10 cellular contexts compared by ENCODE assay signal in genomic region chr3:129016366-129016724, GRCh38. TPM values are rescaled to one million over a fixed set of nuclear protein-coding genes. Genes with fewer than 3 reads are reported as not detected.
DNase-seq lines count a peak whose midpoint lies in the region; ATAC-seq, FAIRE-seq and TF ChIP-seq lines count a peak whose summit lies in the region.
"Had no signal": no experiment of that assay in that cellular context is flagged by ENCODE, and none has a peak within 500 bp of the region (broad histone marks: within the 10 kb centered on the region; RNA-seq: fewer than 3 reads in every experiment).

No MANE protein-coding gene starts in this region.

- intact Hi-C loops in Right ventricle myocardium inferior (cut with DNase I) (no loop called here), cardiac septum (cut with DNase I) (no loop called here), HepG2 (cut with micrococcal nuclease; ENCODE audit: unreplicated experiment) (loop anchor here (1.0 kb wide), 1 partner anchor 46 kb away; no protein-coding TSS in a partner anchor)
- intact Hi-C loops in activated T-helper 2 cell treated with anti-CD3 and anti-CD28 coated beads, Interferon-gamma antibody, Interleukin-2, Interleukin-4, amounts not matched to agents 10 μg/mL and 5 μg/mL and 100 μg/mL, durations not matched to agents 14 hours and 24 hours and 36 hours (cut with micrococcal nuclease): loop anchor here (1.0 kb wide), 1 partner anchor 11 kb away; no protein-coding TSS in a partner anchor

- ATAC-seq in Right ventricle myocardium inferior (no peak), HepG2 (peak; percentile 78), GM18861 (IDR thresholded peaks at IDR 0.05; ENCODE audit: unreplicated experiment) (no peak)

- H3K27me3 ChIP-seq in HepG2 (ENCODE audit: control insufficient read depth in 1 of 2, insufficient read depth in 2 of 2, low read length in 2 of 2): peaks cover 2 to 48% of the 10 kb centered on the region in 2 experiments; a peak in 4 of 5 replicates
- no peaks in the 10 kb centered on the region for H3K27me3 ChIP-seq in subcutaneous abdominal adipose tissue (ENCODE audit: control insufficient read depth in 5 of 5, insufficient read depth in 4 of 5, low read length in 5 of 5)

- H3K79me2 ChIP-seq in HepG2 (ENCODE audit: insufficient read depth, low read length): no peaks in the 10 kb centered on the region

- in situ Hi-C loops in HepG2 (cut with HindIII; ENCODE audit: extremely low pct_ligation_motif_present, low pct_unique_long_range_greater_than_20kb): no loop called here

- CTCF ChIA-PET in HepG2 (lab: Yijun Ruan, JAX; ENCODE audit: low intra/inter-chr PET ratio, low total read pairs): no interaction called here

- DNase-seq in Right ventricle myocardium inferior (ENCODE audit: missing footprints) (peak; percentile 15), cardiac septum (ENCODE audit: low spot score) (no peak), NOMO-1 treated with DMSO at 0.1 percent for 48 hours (lab: John Stamatoyannopoulos, UW; ENCODE audit: unreplicated experiment) (peak; percentile 93), HepG2 (ENCODE audit: low spot score) (peak; percentile 39), GM12891 (ENCODE audit: insufficient read length, low spot score) (no peak)
- no peak for DNase-seq in activated T-helper 2 cell treated with anti-CD3 and anti-CD28 coated beads, Interferon-gamma antibody, Interleukin-2, Interleukin-4, amounts not matched to agents 10 μg/mL and 5 μg/mL and 100 μg/mL, durations not matched to agents 14 hours and 24 hours and 36 hours (ENCODE audit: low spot score)

- TF ChIP-seq CTCF in HepG2 (CRISPR knock-in tag; IDR thresholded peaks at IDR 0.05): peak; percentile 15

- H3K27ac ChIP-seq in HepG2 (ENCODE audit: extremely low read length, insufficient read depth, low read length) (no peak overlapping the region), subcutaneous abdominal adipose tissue (ENCODE audit: low read depth, low read length) (peak overlapping the region; percentile 41)

- H3K9me3 ChIP-seq in HepG2 (ENCODE audit: low read length): no peaks in the 10 kb centered on the region
- H3K9me3 ChIP-seq in subcutaneous abdominal adipose tissue (ENCODE audit: control insufficient read depth in 5 of 5, low read length in 5 of 5): no peaks in the 10 kb centered on the region

- H3K4me2 ChIP-seq in HepG2 (ENCODE audit: low read depth, low read length): no peak overlapping the region

- no TSS peak for BruUV-seq in HepG2 (replicated peaks; lab: Mats Ljungman, UMichigan)

- 3% methylated on average over 4 of the region's 6 CpGs for WGBS in HepG2 (ENCODE audit: low lambda C conversion rate)

- H3K4me1 ChIP-seq in HepG2 (ENCODE audit: insufficient read depth, low read length) (peaks cover 32% of the 10 kb centered on the region), subcutaneous abdominal adipose tissue (ENCODE audit: control insufficient read depth in 5 of 5, insufficient read depth in 5 of 5, low read length in 5 of 5) (peaks cover 5 to 44% (median 20%) of the 10 kb centered on the region in 5 donors)

- peaks cover 26% of the 10 kb centered on the region for H3K4me1 Mint-ChIP-seq in activated T-helper 2 cell treated with anti-CD3 and anti-CD28 coated beads, Interferon-gamma antibody, Interleukin-2, Interleukin-4, amounts not matched to agents 10 μg/mL and 5 μg/mL and 100 μg/mL, durations not matched to agents 14 hours and 24 hours and 36 hours (ENCODE audit: low read depth)

- FAIRE-seq in HepG2 (lab: Jason Lieb, UNC) (no peak), GM12891 (lab: Jason Lieb, UNC) (no peak)
- FAIRE-seq: TTC549 had no signal

- peak overlapping the region; percentile 34 for H3K4me3 Mint-ChIP-seq in activated T-helper 2 cell treated with anti-CD3 and anti-CD28 coated beads, Interferon-gamma antibody, Interleukin-2, Interleukin-4, amounts not matched to agents 10 μg/mL and 5 μg/mL and 100 μg/mL, durations not matched to agents 14 hours and 24 hours and 36 hours (ENCODE audit: low read depth)
- H3K4me3 Mint-ChIP-seq: neural crest cell had no signal

- H3K36me3 ChIP-seq in HepG2 (replicated peaks in 1 of 2; ENCODE audit: control insufficient read depth in 1 of 2, insufficient read depth in 2 of 2, low read length in 2 of 2): no peaks in the 10 kb centered on the region
- H3K36me3 ChIP-seq in subcutaneous abdominal adipose tissue (ENCODE audit: control insufficient read depth in 5 of 5, insufficient read depth in 5 of 5, low read length in 5 of 5): no peaks in the 10 kb centered on the region

- TF ChIP-seq EP300 in HepG2 (IDR thresholded peaks at IDR 0.05; ENCODE audit: low read depth in 2 of 2, low read length in 2 of 2) (no peak), HepG2 (CRISPR knock-in tag; IDR thresholded peaks at IDR 0.05; ENCODE audit: borderline replicate concordance) (no peak)

- no peak overlapping the region for H3K4me3 ChIP-seq in HepG2 (replicated peaks in 1 of 3; ENCODE audit: insufficient read depth in 1 of 3, low read depth in 2 of 3, low read length in 3 of 3)
- peak overlapping the region in 2 of 5 donors; percentile 10 to 17 for H3K4me3 ChIP-seq in subcutaneous abdominal adipose tissue (ENCODE audit: low read depth in 1 of 5, low read length in 5 of 5)

- peak overlapping the region; percentile 95 for H3K27ac Mint-ChIP-seq in activated T-helper 2 cell treated with anti-CD3 and anti-CD28 coated beads, Interferon-gamma antibody, Interleukin-2, Interleukin-4, amounts not matched to agents 10 μg/mL and 5 μg/mL and 100 μg/mL, durations not matched to agents 14 hours and 24 hours and 36 hours

- H3K27me3 Mint-ChIP-seq in activated T-helper 2 cell treated with anti-CD3 and anti-CD28 coated beads, Interferon-gamma antibody, Interleukin-2, Interleukin-4, amounts not matched to agents 10 μg/mL and 5 μg/mL and 100 μg/mL, durations not matched to agents 14 hours and 24 hours and 36 hours (ENCODE audit: low read depth): no peaks in the 10 kb centered on the region

- H2AFZ ChIP-seq in HepG2 (ENCODE audit: low read length): no peak overlapping the region

- TF ChIP-seq POLR2A in HepG2 (IDR thresholded peaks at IDR 0.05; ENCODE audit: insufficient read depth in 1 of 2, low read depth in 2 of 2, low read length in 2 of 2) (no peak), GM12891 (IDR thresholded peaks at IDR 0.05; ENCODE audit: low read depth, low read length) (no peak)

- no peak for TF ChIP-seq RAD21 in HepG2 (CRISPR knock-in tag; IDR thresholded peaks at IDR 0.05)

- no peaks in the 10 kb centered on the region for H3K9me3 Mint-ChIP-seq in activated T-helper 2 cell treated with anti-CD3 and anti-CD28 coated beads, Interferon-gamma antibody, Interleukin-2, Interleukin-4, amounts not matched to agents 10 μg/mL and 5 μg/mL and 100 μg/mL, durations not matched to agents 14 hours and 24 hours and 36 hours
- H3K9me3 Mint-ChIP-seq: neural crest cell had no signal

- H3K9ac ChIP-seq in HepG2 (ENCODE audit: insufficient read depth, low read depth, low read length): no peak overlapping the region
- H3K9ac ChIP-seq in subcutaneous abdominal adipose tissue (ENCODE audit: low read length in 5 of 5): peak overlapping the region in 1 of 5 donors; percentile 37

- H4K20me1 ChIP-seq in HepG2 (ENCODE audit: insufficient read depth, low read length): no peaks in the 10 kb centered on the region

- POLR2A ChIA-PET in HepG2 (lab: Yijun Ruan, JAX): interaction anchor here (1.0 kb wide), 1 partner anchor 12 kb away, joined by 3 read pairs; no protein-coding TSS in a partner anchor

- no peaks in the 10 kb centered on the region for H3K36me3 Mint-ChIP-seq in activated T-helper 2 cell treated with anti-CD3 and anti-CD28 coated beads, Interferon-gamma antibody, Interleukin-2, Interleukin-4, amounts not matched to agents 10 μg/mL and 5 μg/mL and 100 μg/mL, durations not matched to agents 14 hours and 24 hours and 36 hours (ENCODE audit: low read depth)

RNA-seq across cellular contexts. Expression of gene EFCC1, which starts 15.2 kb away (rescaled TPM):
- total RNA-seq in Right ventricle myocardium inferior (2.3 TPM), cardiac septum (1.7 TPM), HepG2 (2016; rRNA removed; fragmentation: Illumina TruSeq; extraction: Trizol) (not detected in 2 replicates)
- total RNA-seq in activated T-helper 2 cell treated with anti-CD3 and anti-CD28 coated beads, Interferon-gamma antibody, Interleukin-2, Interleukin-4, amounts not matched to agents 10 μg/mL and 5 μg/mL and 100 μg/mL, durations not matched to agents 14 hours and 24 hours and 36 hours: 0.11 and 0.32 TPM in 2 replicates
- total RNA-seq in HepG2 (2016; cell fraction: cytosol; rRNA removed; fragmentation: Illumina TruSeq; extraction: Trizol; ENCODE audit: low read depth): not detected in 2 replicates
- not detected in 2 replicates for total RNA-seq in HepG2 (2016; cell fraction: insoluble cytoplasmic fraction; rRNA removed; fragmentation: Illumina TruSeq; extraction: Trizol)
- total RNA-seq in HepG2 (2016; cell fraction: membrane; rRNA removed; fragmentation: Illumina TruSeq; extraction: Trizol): not detected in 2 replicates
- not detected in 2 replicates for total RNA-seq in HepG2 (2016; cell fraction: nucleus; rRNA removed; fragmentation: Illumina TruSeq; extraction: Trizol)
- 0.03 TPM in 1 of 2 replicates, not detected in the other for polyA plus RNA-seq in HepG2 (2011; rRNA removed)
- polyA plus RNA-seq in HepG2 (2011; cell fraction: cytosol; rRNA removed): 0.03 TPM in 1 of 2 replicates, not detected in the other
- polyA plus RNA-seq in HepG2 (2011; cell fraction: nucleus; rRNA removed): 0.08 TPM in 1 of 2 replicates, not detected in the other
- polyA plus RNA-seq in HepG2 (2012): not detected in 2 replicates
- not detected in 2 replicates for polyA plus RNA-seq in HepG2 (2016; cell fraction: cytosol; fragmentation: Illumina TruSeq; extraction: Trizol; ENCODE audit: low read depth)
- polyA plus RNA-seq in HepG2 (2016; cell fraction: insoluble cytoplasmic fraction; fragmentation: Illumina TruSeq; extraction: Trizol; ENCODE audit: low read depth): not detected in 2 replicates
- polyA plus RNA-seq in HepG2 (2016; cell fraction: membrane; fragmentation: Illumina TruSeq; extraction: Trizol; ENCODE audit: low read depth): not detected in 2 replicates
- not detected in 2 replicates for polyA plus RNA-seq in HepG2 (2016; cell fraction: nucleus; fragmentation: Illumina TruSeq; extraction: Trizol; ENCODE audit: insufficient read depth, low read depth)
- polyA minus RNA-seq in HepG2 (2011; rRNA and poly(A)+ RNA removed; ENCODE audit: low replicate concordance): not detected in 2 replicates
- polyA minus RNA-seq in HepG2 (2011; cell fraction: cytosol; rRNA and poly(A)+ RNA removed): not detected in 2 replicates
- not detected in 2 replicates for polyA minus RNA-seq in HepG2 (2011; cell fraction: nucleus; rRNA and poly(A)+ RNA removed)
- not detected for polyA plus RNA-seq in GM12891 (2012; ENCODE audit: low read depth, missing spikeins)

RNA-seq across cellular contexts. Expression of gene CFAP92, which starts 22.5 kb away (rescaled TPM):
- total RNA-seq in Right ventricle myocardium inferior (0.49 TPM), cardiac septum (0.27 TPM), HepG2 (2016; rRNA removed; fragmentation: Illumina TruSeq; extraction: Trizol) (0.45 and 0.46 TPM in 2 replicates)
- total RNA-seq in activated T-helper 2 cell treated with anti-CD3 and anti-CD28 coated beads, Interferon-gamma antibody, Interleukin-2, Interleukin-4, amounts not matched to agents 10 μg/mL and 5 μg/mL and 100 μg/mL, durations not matched to agents 14 hours and 24 hours and 36 hours: 0.37 TPM in 1 of 2 replicates, not detected in the other
- total RNA-seq in HepG2 (2016; cell fraction: cytosol; rRNA removed; fragmentation: Illumina TruSeq; extraction: Trizol; ENCODE audit: low read depth): 1.1 and 1.3 TPM in 2 replicates
- total RNA-seq in HepG2 (2016; cell fraction: insoluble cytoplasmic fraction; rRNA removed; fragmentation: Illumina TruSeq; extraction: Trizol): 0.13 and 0.54 TPM in 2 replicates
- 1.2 and 1.5 TPM in 2 replicates for total RNA-seq in HepG2 (2016; cell fraction: membrane; rRNA removed; fragmentation: Illumina TruSeq; extraction: Trizol)
- total RNA-seq in HepG2 (2016; cell fraction: nucleus; rRNA removed; fragmentation: Illumina TruSeq; extraction: Trizol): 0.38 TPM in 1 of 2 replicates, not detected in the other
- polyA plus RNA-seq in HepG2 (2011; rRNA removed): 0.18 and 0.20 TPM in 2 replicates
- 0.13 TPM in 2 replicates for polyA plus RNA-seq in HepG2 (2011; cell fraction: cytosol; rRNA removed)
- polyA plus RNA-seq in HepG2 (2011; cell fraction: nucleus; rRNA removed): 0.09 TPM in 1 of 2 replicates, not detected in the other
- 0.40 and 0.64 TPM in 2 replicates for polyA plus RNA-seq in HepG2 (2012)
- polyA plus RNA-seq in HepG2 (2016; cell fraction: cytosol; fragmentation: Illumina TruSeq; extraction: Trizol; ENCODE audit: low read depth): 1.2 and 2.4 TPM in 2 replicates
- polyA plus RNA-seq in HepG2 (2016; cell fraction: insoluble cytoplasmic fraction; fragmentation: Illumina TruSeq; extraction: Trizol; ENCODE audit: low read depth): 0.73 and 1.0 TPM in 2 replicates
- 1.4 and 1.6 TPM in 2 replicates for polyA plus RNA-seq in HepG2 (2016; cell fraction: membrane; fragmentation: Illumina TruSeq; extraction: Trizol; ENCODE audit: low read depth)
- 0.68 and 1.4 TPM in 2 replicates for polyA plus RNA-seq in HepG2 (2016; cell fraction: nucleus; fragmentation: Illumina TruSeq; extraction: Trizol; ENCODE audit: insufficient read depth, low read depth)
- polyA minus RNA-seq in HepG2 (2011; rRNA and poly(A)+ RNA removed; ENCODE audit: low replicate concordance): not detected in 2 replicates
- 0.09 TPM in 1 of 2 replicates, not detected in the other for polyA minus RNA-seq in HepG2 (2011; cell fraction: cytosol; rRNA and poly(A)+ RNA removed)
- polyA minus RNA-seq in HepG2 (2011; cell fraction: nucleus; rRNA and poly(A)+ RNA removed): 0.12 TPM in 1 of 2 replicates, not detected in the other
- polyA plus RNA-seq in GM12891 (2012; ENCODE audit: low read depth, missing spikeins): 0.08 TPM

RNA-seq across cellular contexts. Expression of gene GP9, which starts 44.2 kb away (rescaled TPM):
- total RNA-seq in Right ventricle myocardium inferior (not detected), cardiac septum (0.27 TPM), HepG2 (2016; rRNA removed; fragmentation: Illumina TruSeq; extraction: Trizol) (not detected in 2 replicates)
- not detected in 2 replicates for total RNA-seq in activated T-helper 2 cell treated with anti-CD3 and anti-CD28 coated beads, Interferon-gamma antibody, Interleukin-2, Interleukin-4, amounts not matched to agents 10 μg/mL and 5 μg/mL and 100 μg/mL, durations not matched to agents 14 hours and 24 hours and 36 hours
- total RNA-seq in HepG2 (2016; cell fraction: cytosol; rRNA removed; fragmentation: Illumina TruSeq; extraction: Trizol; ENCODE audit: low read depth): not detected in 2 replicates
- not detected in 2 replicates for total RNA-seq in HepG2 (2016; cell fraction: insoluble cytoplasmic fraction; rRNA removed; fragmentation: Illumina TruSeq; extraction: Trizol)
- not detected in 2 replicates for total RNA-seq in HepG2 (2016; cell fraction: membrane; rRNA removed; fragmentation: Illumina TruSeq; extraction: Trizol)
- total RNA-seq in HepG2 (2016; cell fraction: nucleus; rRNA removed; fragmentation: Illumina TruSeq; extraction: Trizol): not detected in 2 replicates
- polyA plus RNA-seq in HepG2 (2011; rRNA removed): not detected in 2 replicates
- not detected in 2 replicates for polyA plus RNA-seq in HepG2 (2011; cell fraction: cytosol; rRNA removed)
- not detected in 2 replicates for polyA plus RNA-seq in HepG2 (2011; cell fraction: nucleus; rRNA removed)
- not detected in 2 replicates for polyA plus RNA-seq in HepG2 (2012)
- not detected in 2 replicates for polyA plus RNA-seq in HepG2 (2016; cell fraction: cytosol; fragmentation: Illumina TruSeq; extraction: Trizol; ENCODE audit: low read depth)
- polyA plus RNA-seq in HepG2 (2016; cell fraction: insoluble cytoplasmic fraction; fragmentation: Illumina TruSeq; extraction: Trizol; ENCODE audit: low read depth): not detected in 2 replicates
- not detected in 2 replicates for polyA plus RNA-seq in HepG2 (2016; cell fraction: membrane; fragmentation: Illumina TruSeq; extraction: Trizol; ENCODE audit: low read depth)
- polyA plus RNA-seq in HepG2 (2016; cell fraction: nucleus; fragmentation: Illumina TruSeq; extraction: Trizol; ENCODE audit: insufficient read depth, low read depth): not detected in 2 replicates
- not detected in 2 replicates for polyA minus RNA-seq in HepG2 (2011; rRNA and poly(A)+ RNA removed; ENCODE audit: low replicate concordance)
- not detected in 2 replicates for polyA minus RNA-seq in HepG2 (2011; cell fraction: cytosol; rRNA and poly(A)+ RNA removed)
- not detected in 2 replicates for polyA minus RNA-seq in HepG2 (2011; cell fraction: nucleus; rRNA and poly(A)+ RNA removed)
- polyA plus RNA-seq in GM12891 (2012; ENCODE audit: low read depth, missing spikeins): 0.24 TPM
- total RNA-seq: neural crest cell had no signal

Comparison
In these comparisons a context has a peak if more than half of its experiments do, and no peak if none do; other contexts are left out.
1. DNase-seq: peak in Right ventricle myocardium inferior (single experiment), NOMO-1 treated with DMSO at 0.1 percent for 48 hours (single experiment) and HepG2 (single experiment); none in cardiac septum (single experiment), activated T-helper 2 cell treated with anti-CD3 and anti-CD28 coated beads, Interferon-gamma antibody, Interleukin-2, Interleukin-4, amounts not matched to agents 10 μg/mL and 5 μg/mL and 100 μg/mL, durations not matched to agents 14 hours and 24 hours and 36 hours (single experiment) and GM12891 (single experiment).
2. intact Hi-C loops: an anchor here in activated T-helper 2 cell treated with anti-CD3 and anti-CD28 coated beads, Interferon-gamma antibody, Interleukin-2, Interleukin-4, amounts not matched to agents 10 μg/mL and 5 μg/mL and 100 μg/mL, durations not matched to agents 14 hours and 24 hours and 36 hours (1.0 kb wide) and HepG2 (1.0 kb wide); none called in Right ventricle myocardium inferior and cardiac septum.